ENCODE assay signal across 8 cellular contexts in the genomic region with DNA sequence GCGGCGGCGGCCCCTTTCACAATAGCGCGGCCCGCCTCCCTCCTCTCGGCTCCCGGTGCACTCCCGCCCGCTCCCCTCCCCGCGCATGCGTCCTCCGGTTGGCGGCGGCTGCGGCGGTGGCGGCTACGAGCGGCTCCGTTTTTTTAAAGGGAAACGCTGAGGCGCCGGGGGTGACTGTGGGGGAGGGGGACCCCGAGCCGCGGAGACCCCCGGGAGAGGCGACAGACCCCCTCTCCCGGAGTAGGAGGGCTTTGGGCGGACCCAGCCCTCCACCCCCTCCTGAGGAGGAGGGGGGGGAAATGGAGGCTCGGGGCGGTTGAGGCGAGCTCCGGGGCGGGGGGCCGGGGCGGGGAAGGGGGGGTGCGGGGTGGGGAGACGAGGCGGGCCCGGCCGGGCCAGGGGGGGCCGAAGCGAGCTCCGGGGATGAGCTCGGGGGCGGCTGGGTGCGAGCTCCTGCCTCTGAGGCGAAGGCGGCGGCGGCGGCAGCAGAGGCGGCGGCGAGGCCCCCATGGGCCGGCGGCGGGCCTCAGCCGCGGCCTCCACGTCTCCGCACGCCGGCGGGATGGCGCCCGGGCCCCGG. TPM values are rescaled to one million over a fixed set of nuclear protein-coding genes. Genes with fewer than 3 reads are reported as not detected.
DNase-seq lines count a peak whose midpoint lies in the region; ATAC-seq and TF ChIP-seq lines count a peak whose summit lies in the region.

A gene with protein sequence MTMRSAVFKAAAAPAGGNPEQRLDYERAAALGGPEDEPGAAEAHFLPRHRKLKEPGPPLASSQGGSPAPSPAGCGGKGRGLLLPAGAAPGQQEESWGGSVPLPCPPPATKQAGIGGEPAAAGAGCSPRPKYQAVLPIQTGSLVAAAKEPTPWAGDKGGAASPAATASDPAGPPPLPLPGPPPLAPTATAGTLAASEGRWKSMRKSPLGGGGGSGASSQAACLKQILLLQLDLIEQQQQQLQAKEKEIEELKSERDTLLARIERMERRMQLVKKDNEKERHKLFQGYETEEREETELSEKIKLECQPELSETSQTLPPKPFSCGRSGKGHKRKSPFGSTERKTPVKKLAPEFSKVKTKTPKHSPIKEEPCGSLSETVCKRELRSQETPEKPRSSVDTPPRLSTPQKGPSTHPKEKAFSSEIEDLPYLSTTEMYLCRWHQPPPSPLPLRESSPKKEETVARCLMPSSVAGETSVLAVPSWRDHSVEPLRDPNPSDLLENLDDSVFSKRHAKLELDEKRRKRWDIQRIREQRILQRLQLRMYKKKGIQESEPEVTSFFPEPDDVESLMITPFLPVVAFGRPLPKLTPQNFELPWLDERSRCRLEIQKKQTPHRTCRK (plus strand): TSS at position 86 of the 580 bp plus-strand sequence. CDS start 642 bp downstream, outside the sequence.

- no peak for TF ChIP-seq CTCF in GM12865 (IDR thresholded peaks at IDR 0.05; ENCODE audit: insufficient read depth, low read depth, low read length, missing control alignments)

- peak; percentile 83 for DNase-seq in GM12865 (ENCODE audit: low read depth)
- DNase-seq in NCI-H446 treated with DMSO at 0.1 percent for 48 hours (lab: John Stamatoyannopoulos, UW), result peak; percentile 26
- peak; percentile 82 for DNase-seq in activated CD4-positive, alpha-beta T cell treated with anti-CD3 and anti-CD28 coated beads, Interleukin-2, amount 50 U/mL, for 1 hour
- peak; percentile 50 for DNase-seq in cortex of kidney (lab: John Stamatoyannopoulos, UW)
- peak; percentile 84 to 89 for DNase-seq in left colon
- DNase-seq in stimulated activated CD4-positive, alpha-beta T cell treated with anti-CD3 and anti-CD28 coated beads, Interleukin-1b, Interleukin-23, amount 100 ng/mL, for 24 hours (ENCODE audit: low read depth in 4 of 4, low spot score in 1 of 4), result peak; percentile 66 to 80 (median 77)

- intact Hi-C loops in left colon (cut with DNase I, micrococcal nuclease), result no loop called here

- H3K4me3 ChIP-seq in GM12865 (ENCODE audit: low read depth, low read length), result peak within 1 kb of the TSS; percentile 69

- ATAC-seq in HG03025 (IDR thresholded peaks at IDR 0.05; ENCODE audit: low FRiP score, unreplicated experiment), result peak; percentile 38
- ATAC-seq in left colon, result peak; percentile 80
- no peak for ATAC-seq in GM21360 (IDR thresholded peaks at IDR 0.05; ENCODE audit: unreplicated experiment)

RNA-seq across cellular contexts. Expression of the gene that starts here (rescaled TPM):
- 10 to 100 TPM; 77.4 to 82.0 TPM for total RNA-seq in left colon

Comparison
In these comparisons a context has a peak if more than half of its experiments do, and no peak if none do; other contexts are left out.
1. DNase-seq: peak in every context shown above with its lines; median percentile 86 in left colon; 83 in GM12865; 82 in activated CD4-positive, alpha-beta T cell treated with anti-CD3 and anti-CD28 coated beads, Interleukin-2, amount 50 U/mL, for 1 hour; 77 in stimulated activated CD4-positive, alpha-beta T cell treated with anti-CD3 and anti-CD28 coated beads, Interleukin-1b, Interleukin-23, amount 100 ng/mL, for 24 hours; 50 in cortex of kidney; 26 in NCI-H446 treated with DMSO at 0.1 percent for 48 hours.